16 cellular contexts compared by ENCODE assay signal in genomic region chr10:45253183-45253914, GRCh38.
DNase-seq lines count a peak whose midpoint lies in the region; ATAC-seq, FAIRE-seq and TF ChIP-seq lines count a peak whose summit lies in the region.
"Had no signal": no experiment of that assay in that cellular context is flagged by ENCODE, and none has a peak within 500 bp of the region (broad histone marks: within the 10 kb centered on the region; RNA-seq: fewer than 3 reads in every experiment).

No MANE protein-coding gene starts in this region.

- no peak for TF ChIP-seq RAD21 in SK-N-SH (IDR thresholded peaks at IDR 0.05; ENCODE audit: low read length)

- DNase-seq in CD1c-positive myeloid dendritic cell (ENCODE audit: extremely low spot score) (peak; percentile 73), D721Med (ENCODE audit: insufficient read length, low spot score) (no peak), SK-N-SH (no peak), GM10266 (ENCODE audit: extremely low spot score) (no peak)
- DNase-seq: activated naive CD8-positive, alpha-beta T cell treated with anti-CD3 and anti-CD28 coated beads, Interleukin-2, amount 10 ng/mL, durations not matched to agents 7 days and 5 days; C1 segment of cervical spinal cord; hypothalamus; mucosa of descending colon; NCI-H1417 treated with DMSO at 0.1 percent for 48 hours; PC-3 had no signal

- POLR2A ChIA-PET in SK-N-SH (lab: Yijun Ruan, JAX), result no interaction called here

- no peaks in the 10 kb centered on the region for H3K9me3 ChIP-seq in gastroesophageal sphincter
- H3K9me3 ChIP-seq in SK-N-SH, result no peaks in the 10 kb centered on the region
- H3K9me3 ChIP-seq: mucosa of descending colon had no signal

- H3K27ac ChIP-seq in gastroesophageal sphincter (no peak overlapping the region), SK-N-SH (ENCODE audit: low read depth in 2 of 2, low read length in 1 of 2) (no peak overlapping the region)
- H3K27ac ChIP-seq: HL-60 had no signal

- H3K4me3 ChIP-seq in gastroesophageal sphincter (no peak overlapping the region), SK-N-SH (ENCODE audit: low read depth in 2 of 2, low read length in 1 of 2) (no peak overlapping the region)
- H3K4me3 ChIP-seq: mucosa of descending colon had no signal

- no peak overlapping the region for H2AFZ ChIP-seq in SK-N-SH (ENCODE audit: low read depth)

- 33% methylated on average over 2 of the region's 2 CpGs; no CpG with 5 or more reads in 1 of the 2 donors for WGBS in gastroesophageal sphincter (ENCODE audit: low coverage in 1 of 2), 2 donors
- WGBS in SK-N-SH (ENCODE audit: low lambda C conversion rate), result 0% methylated on average over 2 of the region's 2 CpGs

- no peak overlapping the region for H3K4me2 ChIP-seq in SK-N-SH

- TF ChIP-seq POLR2A in gastroesophageal sphincter (IDR thresholded peaks at IDR 0.05), result no peak

- ATAC-seq in GM18861 (IDR thresholded peaks at IDR 0.05; ENCODE audit: unreplicated experiment), result peak; percentile 41
- peak; percentile 76 for ATAC-seq in HG02571 (IDR thresholded peaks at IDR 0.05; ENCODE audit: unreplicated experiment)
- ATAC-seq in HG03469 (IDR thresholded peaks at IDR 0.05; ENCODE audit: unreplicated experiment), result peak; percentile 51
- no peak for ATAC-seq in gastroesophageal sphincter
- ATAC-seq: mucosa of descending colon, PC-3, sciatic nerve had no signal

- H3K27me3 ChIP-seq in gastroesophageal sphincter (peaks cover 4% of the 10 kb centered on the region), SK-N-SH (ENCODE audit: insufficient read depth) (peaks cover 7% of the 10 kb centered on the region; the same call in 1 of the 2 replicates)

- no peaks in the 10 kb centered on the region for H4K20me1 ChIP-seq in SK-N-SH (ENCODE audit: insufficient read depth)

- TF ChIP-seq CTCF in gastroesophageal sphincter (IDR thresholded peaks at IDR 0.05), result no peak
- no peak for TF ChIP-seq CTCF in D721Med (IDR thresholded peaks at IDR 0.05; ENCODE audit: insufficient read depth, missing control alignments)
- TF ChIP-seq CTCF in SK-N-SH (IDR thresholded peaks at IDR 0.05), result no peak
- TF ChIP-seq CTCF in GM10266 (IDR thresholded peaks at IDR 0.05; ENCODE audit: control insufficient read depth, insufficient read depth, low read depth, missing control alignments), result no peak

- H3K4me1 ChIP-seq in gastroesophageal sphincter (peaks cover 0 to 5% (median 0%) of the 10 kb centered on the region in 3 donors), SK-N-SH (ENCODE audit: control insufficient read depth in 1 of 2, insufficient read depth in 2 of 2, low read depth in 1 of 2, low read length in 1 of 2) (no peaks in the 10 kb centered on the region; a peak in 1 of 4 replicates)

- no peaks in the 10 kb centered on the region for H3K36me3 ChIP-seq in gastroesophageal sphincter
- no peaks in the 10 kb centered on the region for H3K36me3 ChIP-seq in SK-N-SH (replicated peaks in 1 of 2; ENCODE audit: control insufficient read depth in 1 of 2, insufficient read depth in 2 of 2, low read length in 1 of 2)

- no peak for FAIRE-seq in D721Med (lab: Jason Lieb, UNC)

- no peaks in the 10 kb centered on the region for H3F3A ChIP-seq in SK-N-SH (replicated peaks; ENCODE audit: insufficient read depth)

- CTCF ChIA-PET in SK-N-SH (lab: Yijun Ruan, JAX), result interaction anchor here (1.0 to 1.3 kb wide), 2 partner anchors 18 to 21 kb away, joined by 3 read pairs; no protein-coding TSS in a partner anchor

- no peak for TF ChIP-seq EP300 in gastroesophageal sphincter (IDR thresholded peaks at IDR 0.05)
- TF ChIP-seq EP300 in SK-N-SH (IDR thresholded peaks at IDR 0.05; ENCODE audit: borderline replicate concordance in 1 of 2, low read depth in 1 of 2, low read length in 1 of 2), result no peak

- no peaks in the 10 kb centered on the region for H3K9me2 ChIP-seq in SK-N-SH

- no peak overlapping the region for H3K9ac ChIP-seq in SK-N-SH

- H3K79me2 ChIP-seq in SK-N-SH (ENCODE audit: insufficient read depth), result no peaks in the 10 kb centered on the region

TF ChIP-seq in SK-N-SH, 30 proteins besides CTCF, POLR2A, EP300 and RAD21:
- no peak for TF ChIP-seq TCF12 (IDR thresholded peaks at IDR 0.05)
- TF ChIP-seq USF2 (IDR thresholded peaks at IDR 0.05; ENCODE audit: borderline replicate concordance, low read depth, low read length), result no peak
- TF ChIP-seq USF1 (IDR thresholded peaks at IDR 0.05; ENCODE audit: borderline replicate concordance, low read depth), result no peak
- no peak for TF ChIP-seq REST (IDR thresholded peaks at IDR 0.05; ENCODE audit: low read depth, low read length)
- TF ChIP-seq GABPA (IDR thresholded peaks at IDR 0.05; ENCODE audit: low read depth), result no peak
